1 cellular context compared by ENCODE assay signal in genomic region chr4:73575667-73576066, GRCh38.
TF ChIP-seq lines count a peak whose summit lies in the region.

No MANE protein-coding gene starts in this region.

TF ChIP-seq in SK-N-SH treated with all-trans-retinoic acid at 6 μM for 48 hours, 23 proteins besides CTCF, POLR2A, EP300 and RAD21 (continued from another document):
- TF ChIP-seq ARNTL (CRISPR knock-in tag; IDR thresholded peaks at IDR 0.05; ENCODE audit: borderline replicate concordance, low read depth) (no peak), CSDC2 (CRISPR knock-in tag; IDR thresholded peaks at IDR 0.05) (no peak)
